ENCODE assay signal across 8 cellular contexts in the genomic region with DNA sequence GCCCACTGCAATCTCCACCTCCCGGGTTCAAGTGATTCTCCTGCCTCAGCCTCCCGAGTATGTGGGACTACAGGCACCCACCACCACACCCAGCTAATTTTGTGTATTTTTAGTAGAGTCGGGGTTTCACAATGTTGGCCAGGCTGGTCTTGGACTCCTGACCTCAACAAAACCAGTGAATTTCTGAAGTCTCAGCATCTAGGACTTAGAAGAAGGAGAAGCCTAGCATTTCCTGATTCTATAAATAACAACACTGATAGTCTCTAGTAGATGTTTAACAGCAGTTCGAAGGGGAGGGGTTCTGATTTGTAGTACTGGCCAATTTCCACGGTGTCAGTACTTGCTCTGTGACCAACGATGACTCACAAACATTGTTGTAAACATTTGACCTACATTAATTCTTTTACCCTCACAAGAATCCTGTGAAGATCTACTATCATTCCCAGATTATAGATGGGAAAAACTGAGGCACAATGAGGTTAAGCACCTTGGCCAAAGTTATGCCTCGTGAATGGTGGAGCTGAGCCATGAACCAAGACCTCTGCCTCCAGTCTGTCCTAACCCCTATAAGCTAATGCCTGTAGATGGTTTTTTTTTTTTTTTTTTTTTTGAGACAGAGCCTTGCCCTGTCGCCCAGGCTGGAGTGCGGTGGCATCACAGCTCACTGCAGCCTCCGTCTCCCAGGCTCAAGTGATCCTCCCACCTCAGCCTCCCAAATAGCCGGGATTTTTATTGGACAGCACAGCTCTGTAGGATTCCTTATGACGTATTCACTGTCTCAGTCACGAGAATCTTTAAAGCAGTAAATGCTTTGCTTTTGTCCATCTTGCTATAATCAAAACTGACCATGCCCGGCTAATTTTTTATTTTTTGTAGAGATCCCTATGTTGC. TPM values are rescaled to one million over a fixed set of nuclear protein-coding genes. Genes with fewer than 3 reads are reported as not detected.
A peak's percentile ranks its signal among the peaks of the same experiment; 100 is the strongest.
DNase-seq lines count a peak whose midpoint lies in the region; ATAC-seq and TF ChIP-seq lines count a peak whose summit lies in the region.

No MANE protein-coding gene starts in this region.

- H3K27me3 ChIP-seq in heart left ventricle: no peaks in the 10 kb centered on the region

- intact Hi-C loops in activated T-helper 1 cell treated with anti-CD3 and anti-CD28 coated beads, Interleukin-12 subunit alpha, Interleukin-12 subunit beta, Interleukin-2, Interleukin-4 antibody, amounts not matched to agents 30 ng/mL and 10 ng/mL and 1 ng/mL, durations not matched to agents 14 hours and 24 hours and 36 hours (cut with micrococcal nuclease): loop anchor here (1.0 to 5.0 kb wide), 4 partner anchors 8 to 412 kb away; partner anchors contain the start of genes OASL and ORAI1
- intact Hi-C loops in heart left ventricle (cut with DNase I): loop anchor here in 1 of 10 donors (10.0 kb wide), 1 partner anchor 90 kb away; no protein-coding TSS in a partner anchor

- WGBS in heart left ventricle, 4 donors: 62 to 67% (median 65%) methylated on average over 14 of the region's 14 CpGs

- no peaks in the 10 kb centered on the region for H3K9me3 Mint-ChIP-seq in activated T-cell treated with anti-CD3 and anti-CD28 coated beads, Interleukin-2, amount 50 U/mL, for 24 hours
- H3K9me3 Mint-ChIP-seq in activated T-helper 1 cell treated with anti-CD3 and anti-CD28 coated beads, Interleukin-12 subunit alpha, Interleukin-12 subunit beta, Interleukin-2, Interleukin-4 antibody, amounts not matched to agents 30 ng/mL and 10 ng/mL and 1 ng/mL, durations not matched to agents 14 hours and 24 hours and 36 hours: no peaks in the 10 kb centered on the region
- no peaks in the 10 kb centered on the region for H3K9me3 Mint-ChIP-seq in stimulated activated naive CD8-positive, alpha-beta T cell treated with anti-CD3 and anti-CD28 coated beads, Interleukin-15, Interleukin-2, amounts not matched to agents 100 ng/mL and 50 ng/mL, for 24 hours

- H3K4me3 Mint-ChIP-seq in activated T-cell treated with anti-CD3 and anti-CD28 coated beads, Interleukin-2, amount 50 U/mL, for 24 hours: peak overlapping the region; percentile 49
- H3K4me3 Mint-ChIP-seq in activated T-helper 1 cell treated with anti-CD3 and anti-CD28 coated beads, Interleukin-12 subunit alpha, Interleukin-12 subunit beta, Interleukin-2, Interleukin-4 antibody, amounts not matched to agents 30 ng/mL and 10 ng/mL and 1 ng/mL, durations not matched to agents 14 hours and 24 hours and 36 hours: peak overlapping the region; percentile 21
- peak overlapping the region; percentile 0 for H3K4me3 Mint-ChIP-seq in stimulated activated naive CD8-positive, alpha-beta T cell treated with anti-CD3 and anti-CD28 coated beads, Interleukin-15, Interleukin-2, amounts not matched to agents 100 ng/mL and 50 ng/mL, for 24 hours

- H3K4me1 Mint-ChIP-seq in activated T-cell treated with anti-CD3 and anti-CD28 coated beads, Interleukin-2, amount 50 U/mL, for 24 hours (ENCODE audit: low read depth): peaks cover 56% of the 10 kb centered on the region
- H3K4me1 Mint-ChIP-seq in activated T-helper 1 cell treated with anti-CD3 and anti-CD28 coated beads, Interleukin-12 subunit alpha, Interleukin-12 subunit beta, Interleukin-2, Interleukin-4 antibody, amounts not matched to agents 30 ng/mL and 10 ng/mL and 1 ng/mL, durations not matched to agents 14 hours and 24 hours and 36 hours (ENCODE audit: low read depth): peaks cover 40% of the 10 kb centered on the region
- peaks cover 50% of the 10 kb centered on the region for H3K4me1 Mint-ChIP-seq in stimulated activated naive CD8-positive, alpha-beta T cell treated with anti-CD3 and anti-CD28 coated beads, Interleukin-15, Interleukin-2, amounts not matched to agents 100 ng/mL and 50 ng/mL, for 24 hours (ENCODE audit: low read depth)

- no peak for DNase-seq in activated T-cell treated with anti-CD3 and anti-CD28 coated beads, Interleukin-2, amount 50 U/mL, for 24 hours
- no peak for DNase-seq in activated T-cell treated with anti-CD3 and anti-CD28 coated beads, Interleukin-2, amount 50 U/mL, for 48 hours
- DNase-seq in activated T-helper 1 cell treated with anti-CD3 and anti-CD28 coated beads, Interleukin-12 subunit alpha, Interleukin-12 subunit beta, Interleukin-2, Interleukin-4 antibody, amounts not matched to agents 30 ng/mL and 10 ng/mL and 1 ng/mL, durations not matched to agents 14 hours and 24 hours and 36 hours (ENCODE audit: low spot score): no peak
- DNase-seq in heart left ventricle: no peak

- H3K4me3 ChIP-seq in heart left ventricle: peak overlapping the region in 1 of 12 donors; percentile 22

- peak overlapping the region in 9 of 12 donors; percentile 7 to 77 (median 48) for H3K27ac ChIP-seq in heart left ventricle

- peak overlapping the region; percentile 95 for H3K27ac Mint-ChIP-seq in activated T-cell treated with anti-CD3 and anti-CD28 coated beads, Interleukin-2, amount 50 U/mL, for 24 hours
- peak overlapping the region; percentile 81 for H3K27ac Mint-ChIP-seq in activated T-helper 1 cell treated with anti-CD3 and anti-CD28 coated beads, Interleukin-12 subunit alpha, Interleukin-12 subunit beta, Interleukin-2, Interleukin-4 antibody, amounts not matched to agents 30 ng/mL and 10 ng/mL and 1 ng/mL, durations not matched to agents 14 hours and 24 hours and 36 hours
- peak overlapping the region; percentile 57 for H3K27ac Mint-ChIP-seq in stimulated activated naive CD8-positive, alpha-beta T cell treated with anti-CD3 and anti-CD28 coated beads, Interleukin-15, Interleukin-2, amounts not matched to agents 100 ng/mL and 50 ng/mL, for 24 hours

- H3K4me1 ChIP-seq in heart left ventricle: peaks cover 0 to 53% (median 11%) of the 10 kb centered on the region in 12 donors

- H3K36me3 Mint-ChIP-seq in activated T-cell treated with anti-CD3 and anti-CD28 coated beads, Interleukin-2, amount 50 U/mL, for 24 hours (ENCODE audit: low read depth): peaks cover 56% of the 10 kb centered on the region
- peaks cover 34% of the 10 kb centered on the region for H3K36me3 Mint-ChIP-seq in activated T-helper 1 cell treated with anti-CD3 and anti-CD28 coated beads, Interleukin-12 subunit alpha, Interleukin-12 subunit beta, Interleukin-2, Interleukin-4 antibody, amounts not matched to agents 30 ng/mL and 10 ng/mL and 1 ng/mL, durations not matched to agents 14 hours and 24 hours and 36 hours (ENCODE audit: low read depth)
- peaks cover 11% of the 10 kb centered on the region for H3K36me3 Mint-ChIP-seq in stimulated activated naive CD8-positive, alpha-beta T cell treated with anti-CD3 and anti-CD28 coated beads, Interleukin-15, Interleukin-2, amounts not matched to agents 100 ng/mL and 50 ng/mL, for 24 hours (ENCODE audit: low read depth)

- TF ChIP-seq POLR2A in heart left ventricle (IDR thresholded peaks at IDR 0.05): no peak

- H3K9me3 ChIP-seq in heart left ventricle: no peaks in the 10 kb centered on the region

- no peaks in the 10 kb centered on the region for H3K27me3 Mint-ChIP-seq in activated T-cell treated with anti-CD3 and anti-CD28 coated beads, Interleukin-2, amount 50 U/mL, for 24 hours
- H3K27me3 Mint-ChIP-seq in activated T-helper 1 cell treated with anti-CD3 and anti-CD28 coated beads, Interleukin-12 subunit alpha, Interleukin-12 subunit beta, Interleukin-2, Interleukin-4 antibody, amounts not matched to agents 30 ng/mL and 10 ng/mL and 1 ng/mL, durations not matched to agents 14 hours and 24 hours and 36 hours (ENCODE audit: insufficient read depth): no peaks in the 10 kb centered on the region
- no peaks in the 10 kb centered on the region for H3K27me3 Mint-ChIP-seq in stimulated activated naive CD8-positive, alpha-beta T cell treated with anti-CD3 and anti-CD28 coated beads, Interleukin-15, Interleukin-2, amounts not matched to agents 100 ng/mL and 50 ng/mL, for 24 hours

- ATAC-seq in heart left ventricle (peak; percentile 3 to 65 (median 48)), HG02678 (IDR thresholded peaks at IDR 0.05; ENCODE audit: unreplicated experiment) (no peak), HG03045 (IDR thresholded peaks at IDR 0.05; ENCODE audit: unreplicated experiment) (no peak), GM21529 (IDR thresholded peaks at IDR 0.05; ENCODE audit: unreplicated experiment) (no peak)

- no peak for TF ChIP-seq CTCF in heart left ventricle (IDR thresholded peaks at IDR 0.05)

- peaks cover 0 to 30% (median 13%) of the 10 kb centered on the region in 9 donors for H3K36me3 ChIP-seq in heart left ventricle

RNA-seq across cellular contexts. Expression of gene P2RX4, which starts 5.2 kb away (rescaled TPM):
- 22.8 and 25.3 TPM in 2 replicates for total RNA-seq in activated T-helper 1 cell treated with anti-CD3 and anti-CD28 coated beads, Interleukin-12 subunit alpha, Interleukin-12 subunit beta, Interleukin-2, Interleukin-4 antibody, amounts not matched to agents 30 ng/mL and 10 ng/mL and 1 ng/mL, durations not matched to agents 14 hours and 24 hours and 36 hours
- 10 to 100 TPM in 4 of 9 donors, 1 to 10 TPM in 5; 3.2 to 27.4 (median 7.7) TPM for total RNA-seq in heart left ventricle
- 1 to 10 TPM; 4.0 to 5.3 TPM for polyA plus RNA-seq in heart left ventricle

Comparison
In these comparisons a context has a peak if more than half of its experiments do, and no peak if none do; other contexts are left out.
1. ATAC-seq: peak in heart left ventricle (4 of 4); none in HG02678 (single experiment), HG03045 (single experiment) and GM21529 (single experiment).
2. Peak in every context shown above with its lines, with median percentiles within 50 percentile points of each other: H3K27ac Mint-ChIP-seq and H3K4me3 Mint-ChIP-seq.